ENCODE assay signal across 1 cellular context in the genomic region with DNA sequence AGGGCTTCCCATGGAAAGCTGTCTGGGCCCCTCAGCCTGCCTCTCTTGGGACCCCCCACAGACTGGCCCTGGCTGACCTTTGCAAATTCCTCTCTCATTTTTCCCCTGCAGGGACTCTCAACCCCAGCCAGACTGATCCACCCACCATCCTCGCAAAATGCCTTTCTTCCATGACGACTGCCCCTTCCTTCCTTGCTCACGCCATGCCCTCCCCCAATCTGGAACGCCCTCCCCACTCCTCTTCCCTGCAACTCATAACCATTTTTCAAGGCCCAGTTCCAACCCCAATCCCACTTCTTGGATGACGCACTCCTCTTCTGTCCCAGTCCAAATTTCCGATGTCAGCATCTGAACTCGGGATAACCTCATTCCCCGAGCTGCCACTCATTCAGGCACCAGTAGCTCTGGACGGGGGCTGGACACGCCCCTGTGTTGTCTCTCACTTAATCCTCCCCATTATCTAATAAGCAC.
TF ChIP-seq lines count a peak whose summit lies in the region.

No MANE protein-coding gene starts in this region.

TF ChIP-seq in K562, 482 proteins besides CTCF, POLR2A, EP300 and RAD21 (continued from another document):
- TF ChIP-seq MAZ (CRISPR knock-in tag; conservative IDR thresholded peaks at IDR 0.05 in 1 of 2, IDR thresholded peaks at IDR 0.05 in 1 of 2) (no peak), TFE3 (CRISPR knock-in tag; IDR thresholded peaks at IDR 0.05) (no peak), C11orf30 (IDR thresholded peaks at IDR 0.05; ENCODE audit: low read depth) (peak; percentile 25; the same call in 1 of the 2 replicates), HCFC1 (IDR thresholded peaks at IDR 0.05; ENCODE audit: low read depth, low read length) (no peak), ZEB2 (IDR thresholded peaks at IDR 0.05) (no peak), ESRRB (CRISPR knock-in tag; IDR thresholded peaks at IDR 0.05; ENCODE audit: borderline replicate concordance) (no peak), RUNX1 (IDR thresholded peaks at IDR 0.05; ENCODE audit: low read depth) (no peak), FOXK1 (CRISPR knock-in tag; IDR thresholded peaks at IDR 0.05; ENCODE audit: borderline replicate concordance) (no peak)
- TF ChIP-seq, protein P1, sequence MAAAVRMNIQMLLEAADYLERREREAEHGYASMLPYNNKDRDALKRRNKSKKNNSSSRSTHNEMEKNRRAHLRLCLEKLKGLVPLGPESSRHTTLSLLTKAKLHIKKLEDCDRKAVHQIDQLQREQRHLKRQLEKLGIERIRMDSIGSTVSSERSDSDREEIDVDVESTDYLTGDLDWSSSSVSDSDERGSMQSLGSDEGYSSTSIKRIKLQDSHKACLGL (CRISPR knock-in tag; IDR thresholded peaks at IDR 0.05; ENCODE audit: borderline replicate concordance, poor library complexity, severe bottlenecking) = no peak
TF ChIP-seq in K562: peak in this region for 4.
